ENCODE assay signal across 8 cellular contexts in genomic region chr9:90815183-90815943, GRCh38. TPM values are rescaled to one million over a fixed set of nuclear protein-coding genes. Genes with fewer than 3 reads are reported as not detected.
DNase-seq lines count a peak whose midpoint lies in the region; ATAC-seq and TF ChIP-seq lines count a peak whose summit lies in the region.

No MANE protein-coding gene starts in this region.

- CTCF ChIA-PET in OCI-LY7 (lab: Charles Lee; ENCODE audit: unreplicated experiment), result interaction anchor here (0.8 to 1.3 kb wide), 2 partner anchors 11 to 12 kb away, joined by 5 to 6 read pairs; no protein-coding TSS in a partner anchor

- H3K4me1 Mint-ChIP-seq in memory B cell, result peaks cover 63% of the 10 kb centered on the region

- ATAC-seq in GM21619 (IDR thresholded peaks at IDR 0.05; ENCODE audit: unreplicated experiment), result peak; percentile 64
- peak; percentile 83 for ATAC-seq in memory B cell (ENCODE audit: low read depth)
- no peak for ATAC-seq in GM21367 (IDR thresholded peaks at IDR 0.05; ENCODE audit: unreplicated experiment)

- peaks cover 25% of the 10 kb centered on the region for H3K36me3 Mint-ChIP-seq in memory B cell

- H3K27me3 Mint-ChIP-seq in memory B cell, result no peaks in the 10 kb centered on the region

- peaks cover 62% of the 10 kb centered on the region for H3K4me1 ChIP-seq in OCI-LY7 (ENCODE audit: insufficient read depth, low read length, poor library complexity, severe bottlenecking)

- no peak overlapping the region; the same call in 1 of the 2 replicates for H2AFZ ChIP-seq in OCI-LY7 (ENCODE audit: low read length)

- peaks cover 20% of the 10 kb centered on the region; the same call in 1 of the 2 replicates for H3K9me3 ChIP-seq in OCI-LY7 (ENCODE audit: low read length)

- TF ChIP-seq CTCF in OCI-LY7 (conservative IDR thresholded peaks at IDR 0.05; ENCODE audit: low read length), result no peak

- no TSS peak for BruUV-seq in OCI-LY7 (replicated peaks; lab: Mats Ljungman, UMichigan)

- peak overlapping the region; percentile 45 for H3K4me3 ChIP-seq in OCI-LY7 (ENCODE audit: low read depth, low read length, poor library complexity, severe bottlenecking)

- H3K27ac Mint-ChIP-seq in memory B cell, result peak overlapping the region; percentile 80

- intact Hi-C loops in OCI-LY7 (cut with micrococcal nuclease; ENCODE audit: unreplicated experiment), result loop anchor here (1.0 kb wide), 2 partner anchors 12 to 16 kb away; no protein-coding TSS in a partner anchor

- POLR2A ChIA-PET in OCI-LY7 (lab: Charles Lee), result interaction anchor here (0.5 to 6.3 kb wide), 7 partner anchors 8 to 24 kb away, joined by 3 to 94 read pairs (median 4); partner anchors contain the start of gene SYK

- peak overlapping the region; percentile 91 for H3K4me2 ChIP-seq in OCI-LY7 (ENCODE audit: low read length)

- peak overlapping the region; percentile 95 for H3K27ac ChIP-seq in OCI-LY7 (ENCODE audit: low read depth, low read length, poor library complexity, severe bottlenecking)

- H3K79me2 ChIP-seq in OCI-LY7 (ENCODE audit: insufficient read depth, low read depth, low read length), result peaks cover 95% of the 10 kb centered on the region

- H4K20me1 ChIP-seq in OCI-LY7 (ENCODE audit: insufficient read depth, low read length), result peaks cover under 1% of the 10 kb centered on the region; the same call in 1 of the 2 replicates

- peaks cover 56% of the 10 kb centered on the region for H3K36me3 ChIP-seq in OCI-LY7 (ENCODE audit: insufficient read depth, low read length)

- H3K9me2 ChIP-seq in OCI-LY7 (ENCODE audit: insufficient read depth, low read length), result no peaks in the 10 kb centered on the region

- DNase-seq in DMS153 treated with DMSO at 0.1 percent for 48 hours (lab: John Stamatoyannopoulos, UW; ENCODE audit: unreplicated experiment) (peak; percentile 66), OCI-LY7 (ENCODE audit: low spot score) (peak; percentile 85), memory B cell (ENCODE audit: low spot score in 2 of 2) (no peak), COLO668 (lab: John Stamatoyannopoulos, UW; ENCODE audit: unreplicated experiment) (no peak), NCI-H1694 treated with DMSO at 0.1 percent for 48 hours (lab: John Stamatoyannopoulos, UW) (no peak), GM03348 (ENCODE audit: low spot score) (no peak)

- peak overlapping the region; percentile 64 for H3K4me3 Mint-ChIP-seq in memory B cell

- H3K9me3 Mint-ChIP-seq in memory B cell, result peaks cover 5% of the 10 kb centered on the region

RNA-seq across cellular contexts. Expression of gene SYK, which starts 13.7 kb away (rescaled TPM):
- 106 and 112 TPM in 2 replicates for total RNA-seq in OCI-LY7 (2014; rRNA removed; shearing (Covaris generic))
- total RNA-seq in OCI-LY7 (2022), result 175 and 201 TPM in 2 replicates

Comparison
In these comparisons a context has a peak if more than half of its experiments do, and no peak if none do; other contexts are left out.
1. DNase-seq: peak in DMS153 treated with DMSO at 0.1 percent for 48 hours (single experiment) and OCI-LY7 (single experiment); none in memory B cell (0 of 2), COLO668 (single experiment), NCI-H1694 treated with DMSO at 0.1 percent for 48 hours (single experiment) and GM03348 (single experiment).